Comparison of ENCODE assay signal across 12 cellular contexts in the genomic region with DNA sequence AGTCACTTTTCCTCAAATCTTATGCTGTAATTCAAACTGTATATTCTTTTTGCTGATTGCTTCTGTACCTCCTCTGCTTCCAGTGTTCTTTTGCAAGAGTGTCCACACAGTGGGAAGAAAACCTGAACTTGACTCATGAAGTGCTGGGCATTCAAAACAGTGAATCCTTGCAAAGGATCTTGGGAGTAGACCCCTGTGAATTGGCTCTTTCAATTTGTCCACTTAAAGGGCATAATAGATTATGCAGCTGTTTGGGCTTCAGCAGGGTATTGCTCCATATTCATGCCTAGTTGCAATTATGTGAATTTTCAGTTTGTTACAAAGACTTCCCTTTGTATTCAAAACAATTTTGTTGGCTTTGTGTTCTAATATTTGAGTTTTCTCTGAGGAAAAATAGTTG.
A peak's percentile ranks its signal among the peaks of the same experiment; 100 is the strongest.
DNase-seq lines count a peak whose midpoint lies in the region; ATAC-seq and TF ChIP-seq lines count a peak whose summit lies in the region.
"Had no signal": no experiment of that assay in that cellular context is flagged by ENCODE, and none has a peak within 500 bp of the region (broad histone marks: within the 10 kb centered on the region; RNA-seq: fewer than 3 reads in every experiment).

No MANE protein-coding gene starts in this region.

- ATAC-seq in DND-41 (ENCODE audit: insufficient read depth, low read depth): no peak
- no peak for ATAC-seq in GM18909 (IDR thresholded peaks at IDR 0.05; ENCODE audit: poor library complexity, unreplicated experiment)
- ATAC-seq: left ventricle myocardium superior had no signal

- DNase-seq in DND-41 (no peak), SIG-M5 treated with dmso at 0.1 percent for 504 hours (lab: John Stamatoyannopoulos, UW; ENCODE audit: unreplicated experiment) (peak; percentile 52), glomerular visceral epithelial cell (ENCODE audit: extremely low spot score) (peak; percentile 17), HPDE6-E6E7 (ENCODE audit: extremely low spot score) (no peak), T-helper 1 cell (no peak), NAMALWA (ENCODE audit: low spot score) (no peak)
- DNase-seq: activated naive CD8-positive, alpha-beta T cell treated with anti-CD3 and anti-CD28 coated beads for 36 hours; left ventricle myocardium superior; NCI-H526; stomach had no signal

- TF ChIP-seq CTCF in DND-41 (IDR thresholded peaks at IDR 0.05; ENCODE audit: borderline replicate concordance, extremely low read depth, low read length, poor library complexity, severe bottlenecking) (no peak), KMS-11 (conservative IDR thresholded peaks at IDR 0.05; ENCODE audit: low read depth, low read length) (no peak)

- no peak overlapping the region for H3K9ac ChIP-seq in DND-41 (ENCODE audit: low read depth, low read length)
- no peak overlapping the region for H3K9ac ChIP-seq in KMS-11

- no peak overlapping the region for H3K27ac ChIP-seq in DND-41 (ENCODE audit: low read length)
- no peak overlapping the region for H3K27ac ChIP-seq in KMS-11

- no peak overlapping the region for H2AFZ ChIP-seq in DND-41 (ENCODE audit: low read depth, low read length)
- no peak overlapping the region for H2AFZ ChIP-seq in KMS-11 (ENCODE audit: low read depth)

- H3K36me3 ChIP-seq in DND-41 (ENCODE audit: insufficient read depth, low read length): no peaks in the 10 kb centered on the region
- no peaks in the 10 kb centered on the region for H3K36me3 ChIP-seq in KMS-11 (ENCODE audit: insufficient read depth)
- H3K36me3 ChIP-seq: stomach had no signal

- H3K27me3 ChIP-seq in DND-41 (ENCODE audit: insufficient read depth, low read length, poor library complexity) (no peaks in the 10 kb centered on the region), KMS-11 (ENCODE audit: insufficient read depth, low read depth) (no peaks in the 10 kb centered on the region)
- H3K27me3 ChIP-seq: stomach had no signal

- H3K79me2 ChIP-seq in DND-41 (ENCODE audit: insufficient read depth, low read length): peaks cover 97% of the 10 kb centered on the region
- peaks cover 43% of the 10 kb centered on the region for H3K79me2 ChIP-seq in KMS-11 (ENCODE audit: insufficient read depth, low read depth)

- peaks cover 4% of the 10 kb centered on the region; the same call in 1 of the 2 replicates for H4K20me1 ChIP-seq in DND-41 (ENCODE audit: insufficient read depth, low read length)
- peaks cover 4% of the 10 kb centered on the region; the same call in 1 of the 2 replicates for H4K20me1 ChIP-seq in KMS-11 (ENCODE audit: insufficient read depth)

- H3K4me1 ChIP-seq in DND-41 (ENCODE audit: insufficient read depth, low read length) (peaks cover 32% of the 10 kb centered on the region), KMS-11 (ENCODE audit: low read depth, poor library complexity, severe bottlenecking) (peaks cover 29% of the 10 kb centered on the region)

- H3K4me2 ChIP-seq in DND-41 (ENCODE audit: insufficient read depth, low read length): peak overlapping the region; percentile 63; the same call in 1 of the 2 replicates
- H3K4me2 ChIP-seq in KMS-11: peak overlapping the region; percentile 71; the same call in 1 of the 2 replicates

- H3K9me3 ChIP-seq in DND-41 (ENCODE audit: insufficient read depth, low read length, severe bottlenecking): no peaks in the 10 kb centered on the region
- H3K9me3 ChIP-seq: stomach had no signal

- no peak overlapping the region for H3K4me3 ChIP-seq in DND-41 (ENCODE audit: low read depth in 1 of 2, low read length in 2 of 2)
- no peak overlapping the region for H3K4me3 ChIP-seq in KMS-11 (IDR thresholded peaks at IDR 0.05; ENCODE audit: insufficient read depth, low read depth, low read length)

Comparison
In these comparisons a context has a peak if more than half of its experiments do, and no peak if none do; other contexts are left out.
1. DNase-seq: peak in SIG-M5 treated with dmso at 0.1 percent for 504 hours (single experiment) and glomerular visceral epithelial cell (single experiment); none in DND-41 (single experiment), HPDE6-E6E7 (single experiment), T-helper 1 cell (0 of 5) and NAMALWA (single experiment).